5 cellular contexts compared by ENCODE assay signal in genomic region chr5:78762743-78763142, GRCh38.
A peak's percentile ranks its signal among the peaks of the same experiment; 100 is the strongest.
DNase-seq lines count a peak whose midpoint lies in the region; ATAC-seq, FAIRE-seq and TF ChIP-seq lines count a peak whose summit lies in the region.
"Not testable (repeated sequence)": the region's sequence is repeated elsewhere in the genome, so short reads cannot be mapped to it uniquely, and the experiment has no call there.

No MANE protein-coding gene starts in this region.

- DNase-seq in A549 (ENCODE audit: low read depth in 1 of 2, low spot score in 1 of 2); WTC11 (ENCODE audit: low spot score): not testable (repeated sequence)
- DNase-seq in osteocyte (ENCODE audit: extremely low spot score, unreplicated experiment), result peak; percentile 27

- H3K4me3 ChIP-seq in A549; HEK293 (ENCODE audit: low read depth, low read length): not testable (repeated sequence)

- 91% methylated on average over 5 of the region's 5 CpGs for WGBS in A549 (ENCODE audit: missing lambda C conversion rate)

- ATAC-seq in A549; WTC11; stimulated activated memory B cell treated with anti-CD40 and anti-IgM and Interleukin-4, amounts not matched to agents 10 μg/mL and 1 μg/mL and 100 μg/mL, for 72 hours: not testable (repeated sequence)

- H3K36me3 Mint-ChIP-seq in WTC11; osteocyte (ENCODE audit: unreplicated experiment); stimulated activated memory B cell treated with anti-CD40 and anti-IgM and Interleukin-4, amounts not matched to agents 10 μg/mL and 1 μg/mL and 100 μg/mL, for 72 hours: not testable (repeated sequence)

- TF ChIP-seq CTCF in A549 (IDR thresholded peaks at IDR 0.05); HEK293 (tag by site-specific recombination; IDR thresholded peaks at IDR 0.05); WTC11 (IDR thresholded peaks at IDR 0.05); osteocyte (IDR thresholded peaks at IDR 0.05): not testable (repeated sequence)

- not testable (repeated sequence) for FAIRE-seq in A549 (lab: Jason Lieb, UNC)

- POLR2A ChIA-PET in A549 (lab: Yijun Ruan, JAX); HEK293 (lab: Yijun Ruan, JAX); WTC11 (lab: Charles Lee): not testable (repeated sequence)

- not testable (repeated sequence) for H3K27ac Mint-ChIP-seq in WTC11; osteocyte (ENCODE audit: unreplicated experiment)
- H3K27ac Mint-ChIP-seq in stimulated activated memory B cell treated with anti-CD40 and anti-IgM and Interleukin-4, amounts not matched to agents 10 μg/mL and 1 μg/mL and 100 μg/mL, for 72 hours, result peak overlapping the region; percentile 32

- not testable (repeated sequence) for TF ChIP-seq EP300 in A549 (IDR thresholded peaks at IDR 0.05)

- not testable (repeated sequence) for H3K27me3 Mint-ChIP-seq in WTC11 (ENCODE audit: low read depth); osteocyte (ENCODE audit: unreplicated experiment); stimulated activated memory B cell treated with anti-CD40 and anti-IgM and Interleukin-4, amounts not matched to agents 10 μg/mL and 1 μg/mL and 100 μg/mL, for 72 hours

- not testable (repeated sequence) for TF ChIP-seq RAD21 in A549 (conservative IDR thresholded peaks at IDR 0.05 in 1 of 2, IDR thresholded peaks at IDR 0.05 in 1 of 2)

- H3K27ac ChIP-seq in A549; HEK293 (ENCODE audit: extremely low read depth, low read depth, low read length): not testable (repeated sequence)

- not testable (repeated sequence) for H3K4me1 ChIP-seq in A549; HEK293 (ENCODE audit: control insufficient read depth, insufficient read depth, low read length)

- H3K4me1 Mint-ChIP-seq in WTC11, result peaks cover 24% of the 10 kb centered on the region
- peaks cover 14% of the 10 kb centered on the region for H3K4me1 Mint-ChIP-seq in osteocyte (ENCODE audit: unreplicated experiment)
- peaks cover 55% of the 10 kb centered on the region for H3K4me1 Mint-ChIP-seq in stimulated activated memory B cell treated with anti-CD40 and anti-IgM and Interleukin-4, amounts not matched to agents 10 μg/mL and 1 μg/mL and 100 μg/mL, for 72 hours

- H3K36me3 ChIP-seq in HEK293 (ENCODE audit: control insufficient read depth in 2 of 2, insufficient read depth in 1 of 2, low read length in 2 of 2), result not testable (repeated sequence)

- CTCF ChIA-PET in A549 (lab: Yijun Ruan, JAX); HEK293 (lab: Yijun Ruan, JAX); WTC11 (lab: Charles Lee): not testable (repeated sequence)

- H3K4me2 ChIP-seq in A549, result not testable (repeated sequence)

- TF ChIP-seq POLR2A in A549 (IDR thresholded peaks at IDR 0.05; ENCODE audit: low read length), result not testable (repeated sequence)

- H3K9me3 ChIP-seq in A549; HEK293 (ENCODE audit: control insufficient read depth, insufficient read depth, low read depth, low read length): not testable (repeated sequence)

- H3K9me3 Mint-ChIP-seq in WTC11; osteocyte (ENCODE audit: unreplicated experiment): not testable (repeated sequence)
- H3K9me3 Mint-ChIP-seq in stimulated activated memory B cell treated with anti-CD40 and anti-IgM and Interleukin-4, amounts not matched to agents 10 μg/mL and 1 μg/mL and 100 μg/mL, for 72 hours, result peaks cover 14% of the 10 kb centered on the region

- H3K4me3 Mint-ChIP-seq in WTC11; osteocyte (ENCODE audit: unreplicated experiment); stimulated activated memory B cell treated with anti-CD40 and anti-IgM and Interleukin-4, amounts not matched to agents 10 μg/mL and 1 μg/mL and 100 μg/mL, for 72 hours: not testable (repeated sequence)

TF ChIP-seq in A549, 52 proteins besides CTCF, POLR2A, EP300 and RAD21:
- peak; percentile 85 for TF ChIP-seq ZC3H11A (IDR thresholded peaks at IDR 0.05)

TF ChIP-seq in HEK293, 187 proteins besides CTCF, POLR2A, EP300 and RAD21 (continues in another document):
- TF ChIP-seq ZNF341 (tag by site-specific recombination; IDR thresholded peaks at IDR 0.05; ENCODE audit: low read depth) (peak; percentile 19; the same call in 1 of the 2 replicates), ZNF266 (tag by site-specific recombination; IDR thresholded peaks at IDR 0.05; ENCODE audit: low read depth) (peak; percentile 92), ZNF791 (tag by site-specific recombination; IDR thresholded peaks at IDR 0.05) (0 out of 2 replicates have a peak, but pooled peaks have one; percentile 65)

TF ChIP-seq in WTC11, 78 proteins besides CTCF, POLR2A, EP300 and RAD21:
- peak; percentile 17; the same call in 1 of the 2 replicates for TF ChIP-seq HMGA2 (CRISPR knock-in tag; IDR thresholded peaks at IDR 0.05)
